9 cellular contexts compared by ENCODE assay signal in the genomic region with DNA sequence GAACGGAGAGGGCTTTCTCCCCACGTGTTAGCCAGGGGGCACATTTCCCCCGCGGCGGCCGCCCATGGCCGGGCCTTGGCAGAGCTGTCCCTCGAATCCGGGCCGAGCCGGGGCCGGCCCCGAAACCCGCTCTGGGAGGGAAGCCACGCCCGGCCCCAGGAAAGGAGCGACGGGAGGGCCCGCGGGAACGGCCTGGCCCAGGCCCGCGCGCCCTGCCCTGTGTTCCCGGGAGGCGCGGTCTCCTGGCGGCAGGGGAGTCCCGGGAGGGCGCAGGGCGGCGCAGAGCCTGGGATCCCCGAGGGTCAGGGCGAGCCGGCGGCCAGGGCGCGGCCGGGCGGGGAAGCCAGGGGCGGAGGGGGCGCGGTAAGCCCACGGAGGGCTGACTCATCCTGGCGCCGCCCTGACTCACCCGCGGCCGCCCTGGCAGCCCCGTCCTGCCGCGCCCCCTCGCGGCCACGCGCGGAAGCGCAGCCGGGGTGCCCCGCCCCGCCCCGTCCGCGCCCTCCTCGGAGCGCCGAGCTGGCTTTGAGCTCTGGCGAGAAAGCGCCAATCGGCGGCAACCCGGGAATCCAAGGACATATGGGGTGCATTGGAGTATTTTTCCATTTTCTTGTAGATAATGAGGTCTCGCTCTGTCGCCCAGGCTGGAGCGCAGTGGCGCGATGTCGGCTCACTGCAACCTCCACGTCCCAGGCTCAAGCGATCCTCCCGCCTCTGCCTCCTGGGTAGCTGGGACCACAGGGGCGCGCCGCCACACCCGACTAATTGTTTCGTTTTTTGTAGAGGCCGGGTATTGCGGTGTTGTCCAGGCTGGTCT. TPM values are rescaled to one million over a fixed set of nuclear protein-coding genes. Genes with fewer than 3 reads are reported as not detected.
DNase-seq lines count a peak whose midpoint lies in the region; ATAC-seq and TF ChIP-seq lines count a peak whose summit lies in the region.
"Had no signal": no experiment of that assay in that cellular context is flagged by ENCODE, and none has a peak within 500 bp of the region (broad histone marks: within the 10 kb centered on the region; RNA-seq: fewer than 3 reads in every experiment).

No MANE protein-coding gene starts in this region.

- peak overlapping the region; percentile 81 to 92 (median 87) for H3K9ac ChIP-seq in BLaER1 treated with 17β-estradiol and CSF1 and Interleukin-3, amounts not matched to agents 10 nM and 100 nM
- H3K9ac ChIP-seq in PC-3 (ENCODE audit: low read length) = peak overlapping the region; percentile 100

- no peaks in the 10 kb centered on the region for H3K36me3 ChIP-seq in BLaER1 treated with 17β-estradiol and CSF1 and Interleukin-3, amounts not matched to agents 10 nM and 100 nM
- no peaks in the 10 kb centered on the region for H3K36me3 ChIP-seq in PC-3 (ENCODE audit: low read depth, low read length)

- H3K9me2 ChIP-seq in PC-3 (replicated peaks; ENCODE audit: low read length) = no peaks in the 10 kb centered on the region

- H2AFZ ChIP-seq in PC-3 (ENCODE audit: low read length) = peak overlapping the region; percentile 68; the same call in 1 of the 2 replicates

- H3K9me3 Mint-ChIP-seq in naive B cell = peaks cover 0 to 2% (median 0%) of the 10 kb centered on the region in 7 donors

- H3K79me2 ChIP-seq in PC-3 (ENCODE audit: low read length) = no peaks in the 10 kb centered on the region

- peak overlapping the region; percentile 88 to 99 (median 96) for H3K4me2 ChIP-seq in BLaER1 treated with 17β-estradiol and CSF1 and Interleukin-3, amounts not matched to agents 10 nM and 100 nM
- peak overlapping the region; percentile 95 for H3K4me2 ChIP-seq in PC-3 (ENCODE audit: low read length)

- peak overlapping the region; percentile 53 to 74 (median 66) for H3K4me3 ChIP-seq in BLaER1 treated with 17β-estradiol and CSF1 and Interleukin-3, amounts not matched to agents 10 nM and 100 nM
- H3K4me3 ChIP-seq in PC-3 (ENCODE audit: low read length) = peak overlapping the region; percentile 69

- TF ChIP-seq CTCF in PC-3 (conservative IDR thresholded peaks at IDR 0.05; ENCODE audit: low read depth, low read length) = peak; percentile 53; the same call in 1 of the 2 replicates

- H3K4me1 Mint-ChIP-seq in naive B cell = peaks cover 0 to 14% (median 4%) of the 10 kb centered on the region in 3 donors

- H3K27me3 Mint-ChIP-seq in naive B cell = peaks cover 54 to 71% (median 64%) of the 10 kb centered on the region in 3 donors

- no peaks in the 10 kb centered on the region for H3K27me3 ChIP-seq in BLaER1 treated with 17β-estradiol and CSF1 and Interleukin-3, amounts not matched to agents 10 nM and 100 nM
- no peaks in the 10 kb centered on the region for H3K27me3 ChIP-seq in PC-3 (ENCODE audit: low read length)

- no peak overlapping the region for H3K27ac Mint-ChIP-seq in naive B cell

- DNase-seq in GM19238 (ENCODE audit: insufficient read length, low spot score) (peak; percentile 84), PC-3 (peak; percentile 88), activated T-helper 1 cell treated with Interleukin-2 at 50 U/mL for 16 hours (ENCODE audit: low read depth) (peak; percentile 80), fibroblast of gingiva (ENCODE audit: low read depth) (peak; percentile 85), naive B cell (peak; percentile 80)
- peak; percentile 59 to 79 for DNase-seq in stimulated activated CD8-positive, alpha-beta memory T cell treated with anti-CD3 and anti-CD28 coated beads, Interleukin-7, amount 100 ng/mL, for 48 hours (ENCODE audit: extremely low read depth in 1 of 2, low read depth in 1 of 2)

- POLR2A ChIA-PET in PC-3 (lab: Charles Lee; ENCODE audit: unreplicated experiment) = interaction anchor here (0.5 to 1.8 kb wide), 6 partner anchors 10 to 270 kb away, joined by 3 to 15 read pairs (median 3); no protein-coding TSS in a partner anchor

- no peaks in the 10 kb centered on the region for H3K36me3 Mint-ChIP-seq in naive B cell

- BruUV-seq in PC-3 (replicated peaks; lab: Mats Ljungman, UMichigan) = no TSS peak

- H3F3A ChIP-seq in PC-3 (ENCODE audit: low read length, unreplicated experiment) = no peaks in the 10 kb centered on the region

- peaks cover 42 to 56% (median 54%) of the 10 kb centered on the region in 10 experiments for H3K4me1 ChIP-seq in BLaER1 treated with 17β-estradiol and CSF1 and Interleukin-3, amounts not matched to agents 10 nM and 100 nM
- H3K4me1 ChIP-seq in PC-3 (ENCODE audit: insufficient read depth, low read length) = peaks cover 61% of the 10 kb centered on the region

- H3K4me3 Mint-ChIP-seq in naive B cell = peak overlapping the region; percentile 37 to 87 (median 82)

- H4K20me1 ChIP-seq in BLaER1 treated with 17β-estradiol and CSF1 and Interleukin-3, amounts not matched to agents 10 nM and 100 nM = no peaks in the 10 kb centered on the region
- H4K20me1 ChIP-seq in PC-3 (ENCODE audit: low read length) = no peaks in the 10 kb centered on the region

- H3K27ac ChIP-seq in BLaER1 treated with 17β-estradiol and CSF1 and Interleukin-3, amounts not matched to agents 10 nM and 100 nM = peak overlapping the region; percentile 80 to 91 (median 88)
- H3K27ac ChIP-seq in PC-3 (ENCODE audit: low read length) = peak overlapping the region; percentile 100

- CTCF ChIA-PET in PC-3 (lab: Charles Lee) = interaction anchor here (0.6 to 4.4 kb wide), 11 partner anchors 49 to 211 kb away, joined by 3 to 31 read pairs (median 5); no protein-coding TSS in a partner anchor

- no peaks in the 10 kb centered on the region for H3K9me3 ChIP-seq in BLaER1 treated with 17β-estradiol and CSF1 and Interleukin-3, amounts not matched to agents 10 nM and 100 nM (replicated peaks in 1 of 11)
- no peaks in the 10 kb centered on the region for H3K9me3 ChIP-seq in PC-3 (ENCODE audit: low read length)

- intact Hi-C loops in PC-3 (cut with micrococcal nuclease) = no loop called here

- ATAC-seq in HG03460 (IDR thresholded peaks at IDR 0.05; ENCODE audit: unreplicated experiment) = peak; percentile 76
- peak; percentile 67 for ATAC-seq in PC-3
- ATAC-seq in naive B cell (ENCODE audit: low read depth in 2 of 2) = peak; percentile 96

RNA-seq across cellular contexts. Expression of a gene that starts 31.8 kb away (rescaled TPM):
- 18.0 and 18.4 TPM in 2 replicates for total RNA-seq in PC-3 (2014; rRNA removed)
- not detected for polyA plus RNA-seq in naive B cell (ENCODE audit: low read depth in 6 of 6)
- total RNA-seq: glomerular endothelial cell had no signal

Comparison
In these comparisons a context has a peak if more than half of its experiments do, and no peak if none do; other contexts are left out.
1. Peak in every context shown above with its lines: DNase-seq, ATAC-seq, H3K4me3 ChIP-seq and H3K27ac ChIP-seq.